Comparison of ENCODE assay signal across 17 cellular contexts in the genomic region with DNA sequence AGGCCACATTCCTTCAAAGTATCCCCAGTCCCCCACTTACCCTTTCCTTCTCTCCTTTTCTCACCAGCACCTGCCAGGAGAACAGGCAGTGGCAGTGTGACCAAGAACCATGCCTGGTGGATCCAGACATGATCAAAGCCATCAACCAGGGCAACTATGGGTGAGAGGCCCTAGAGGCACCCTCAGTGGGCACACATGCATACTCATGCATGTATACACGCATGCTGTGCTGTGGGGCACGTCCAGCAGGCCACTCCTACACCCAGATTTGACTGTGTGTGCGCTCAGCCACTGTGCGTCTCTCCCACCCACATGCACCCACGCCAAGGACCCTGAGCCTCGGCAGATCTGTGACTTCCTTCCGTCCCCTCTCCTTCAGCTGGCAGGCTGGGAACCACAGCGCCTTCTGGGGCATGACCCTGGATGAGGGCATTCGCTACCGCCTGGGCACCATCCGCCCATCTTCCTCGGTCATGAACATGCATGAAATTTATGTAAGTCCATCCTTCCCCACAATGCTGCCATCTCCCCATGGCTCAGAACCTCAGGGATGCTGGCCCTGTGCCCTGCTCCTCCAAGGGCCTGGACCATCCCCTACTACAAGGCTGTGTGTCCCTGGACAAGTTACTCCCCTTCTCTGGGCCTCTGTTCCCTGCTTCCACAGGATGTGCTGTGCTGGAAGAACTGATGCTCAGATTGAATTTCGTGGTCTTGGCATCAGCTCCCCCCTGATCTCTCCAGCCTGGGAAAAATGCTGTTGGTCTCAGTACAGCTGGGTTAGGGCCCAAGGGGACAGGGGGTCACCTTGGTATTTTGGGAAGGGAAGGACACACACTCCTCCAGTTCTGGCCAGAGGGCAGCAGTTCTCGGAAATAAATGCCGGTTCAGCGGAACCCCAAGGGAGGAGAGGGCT. TPM values are rescaled to one million over a fixed set of nuclear protein-coding genes. Genes with fewer than 3 reads are reported as not detected.
DNase-seq lines count a peak whose midpoint lies in the region; ATAC-seq and TF ChIP-seq lines count a peak whose summit lies in the region.
"Had no signal": no experiment of that assay in that cellular context is flagged by ENCODE, and none has a peak within 500 bp of the region (broad histone marks: within the 10 kb centered on the region; RNA-seq: fewer than 3 reads in every experiment).

No MANE protein-coding gene starts in this region.

- H3K4me1 ChIP-seq in PC-9 (replicated peaks; ENCODE audit: insufficient read depth) (peaks cover 95% of the 10 kb centered on the region), esophagus squamous epithelium (peaks cover 28 to 86% (median 52%) of the 10 kb centered on the region in 3 donors), mucosa of rectum (ENCODE audit: control insufficient read depth in 2 of 2, insufficient read depth in 2 of 2, low read length in 2 of 2) (peaks cover 32 to 57% of the 10 kb centered on the region in 2 donors), stomach smooth muscle (ENCODE audit: control insufficient read depth, insufficient read depth, low read length) (peaks cover 90% of the 10 kb centered on the region), Caco-2 (peaks cover 20% of the 10 kb centered on the region), mammary epithelial cell (ENCODE audit: insufficient read depth, low read length) (peaks cover 70% of the 10 kb centered on the region)

- H4K20me1 ChIP-seq in PC-9 (ENCODE audit: insufficient read depth) (peaks cover 15% of the 10 kb centered on the region), mammary epithelial cell (ENCODE audit: insufficient read depth, low read length) (peaks cover 2% of the 10 kb centered on the region)

- H3K9ac ChIP-seq in mucosa of rectum (ENCODE audit: low read depth in 1 of 2, low read length in 2 of 2) (peak overlapping the region; percentile 28 to 32), stomach smooth muscle (ENCODE audit: low read length in 2 of 2) (peak overlapping the region; percentile 50 to 75), mammary epithelial cell (ENCODE audit: insufficient read depth, low read length) (no peak overlapping the region)

- H3K4me3 Mint-ChIP-seq in Caco-2 (ENCODE audit: unreplicated experiment), result no peak overlapping the region
- no peak overlapping the region for H3K4me3 Mint-ChIP-seq in T-helper 2 cell treated with Interferon-gamma antibody and Interleukin-4, amounts not matched to agents 5 μg/mL and 100 μg/mL, for 36 hours
- H3K4me3 Mint-ChIP-seq: activated naive CD8-positive, alpha-beta T cell treated with anti-CD3 and anti-CD28 coated beads, Interleukin-2, amount 10 ng/mL, durations not matched to agents 7 days and 5 days had no signal

- no TSS peak for BruUV-seq in PC-9 (replicated peaks; lab: Mats Ljungman, UMichigan)
- no TSS peak for BruUV-seq in Caco-2 (replicated peaks; lab: Mats Ljungman, UMichigan)
- no TSS peak for BruUV-seq in mammary epithelial cell (replicated peaks; lab: Mats Ljungman, UMichigan)

- CTCF ChIA-PET in PC-9 (lab: Charles Lee) (no interaction called here), Caco-2 (lab: Charles Lee) (no interaction called here), mammary epithelial cell (lab: Charles Lee; ENCODE audit: low non-redundant PET) (no interaction called here)

- H3K27me3 ChIP-seq in PC-9 (ENCODE audit: insufficient read depth, low read depth), result no peaks in the 10 kb centered on the region
- peaks cover 0 to 4% (median 0%) of the 10 kb centered on the region in 4 donors for H3K27me3 ChIP-seq in esophagus squamous epithelium
- H3K27me3 ChIP-seq in mucosa of rectum (ENCODE audit: control insufficient read depth in 2 of 2, insufficient read depth in 2 of 2, low read length in 2 of 2), result no peaks in the 10 kb centered on the region
- H3K27me3 ChIP-seq in stomach smooth muscle (ENCODE audit: control insufficient read depth in 1 of 2, insufficient read depth in 2 of 2, low read length in 2 of 2), result no peaks in the 10 kb centered on the region
- no peaks in the 10 kb centered on the region for H3K27me3 ChIP-seq in Caco-2 (replicated peaks; ENCODE audit: control insufficient read depth, insufficient read depth, low read length)
- H3K27me3 ChIP-seq in mammary epithelial cell (ENCODE audit: insufficient read depth, low read length), result no peaks in the 10 kb centered on the region
- H3K27me3 ChIP-seq: Peyer's patch had no signal

- intact Hi-C loops in PC-9 (cut with micrococcal nuclease; ENCODE audit: unreplicated experiment) (no loop called here), esophagus squamous epithelium (cut with DNase I) (no loop called here), Caco-2 (cut with micrococcal nuclease; ENCODE audit: unreplicated experiment) (no loop called here), mammary epithelial cell (cut with micrococcal nuclease) (no loop called here)

- H3K9me3 ChIP-seq in PC-9 (ENCODE audit: insufficient read depth, low read depth) (no peaks in the 10 kb centered on the region), esophagus squamous epithelium (no peaks in the 10 kb centered on the region), mucosa of rectum (ENCODE audit: control insufficient read depth in 2 of 2, low read length in 2 of 2) (no peaks in the 10 kb centered on the region), stomach smooth muscle (ENCODE audit: control insufficient read depth in 2 of 2, low read length in 2 of 2) (no peaks in the 10 kb centered on the region), Caco-2 (no peaks in the 10 kb centered on the region), mammary epithelial cell (replicated peaks; ENCODE audit: insufficient read depth, low read length) (no peaks in the 10 kb centered on the region)
- H3K9me3 ChIP-seq: Peyer's patch had no signal

- no peaks in the 10 kb centered on the region for H3K27me3 Mint-ChIP-seq in Caco-2 (ENCODE audit: insufficient read depth, unreplicated experiment)
- H3K27me3 Mint-ChIP-seq in T-helper 2 cell treated with Interferon-gamma antibody and Interleukin-4, amounts not matched to agents 5 μg/mL and 100 μg/mL, for 36 hours (ENCODE audit: low read depth), result peaks cover 2% of the 10 kb centered on the region

- H3K79me2 ChIP-seq in PC-9 (ENCODE audit: low read depth) (peaks cover 84% of the 10 kb centered on the region), mammary epithelial cell (ENCODE audit: insufficient read depth, low read length) (peaks cover 69% of the 10 kb centered on the region)

- H3K36me3 Mint-ChIP-seq in Caco-2 (ENCODE audit: insufficient read depth, unreplicated experiment), result peaks cover 57% of the 10 kb centered on the region
- no peaks in the 10 kb centered on the region for H3K36me3 Mint-ChIP-seq in T-helper 2 cell treated with Interferon-gamma antibody and Interleukin-4, amounts not matched to agents 5 μg/mL and 100 μg/mL, for 36 hours (ENCODE audit: low read depth)
- H3K36me3 Mint-ChIP-seq: activated naive CD8-positive, alpha-beta T cell treated with anti-CD3 and anti-CD28 coated beads, Interleukin-2, amount 10 ng/mL, durations not matched to agents 7 days and 5 days had no signal

- no peak for TF ChIP-seq POLR2A in esophagus squamous epithelium (IDR thresholded peaks at IDR 0.05)

- peak overlapping the region; percentile 4; the same call in 1 of the 2 replicates for H3K4me3 ChIP-seq in PC-9
- peak overlapping the region in 1 of 4 donors; percentile 16 for H3K4me3 ChIP-seq in esophagus squamous epithelium
- H3K4me3 ChIP-seq in mucosa of rectum (ENCODE audit: low read length in 2 of 2), result no peak overlapping the region
- peak overlapping the region; percentile 13 to 55 for H3K4me3 ChIP-seq in stomach smooth muscle (ENCODE audit: low read length in 2 of 2)
- H3K4me3 ChIP-seq in Caco-2 (ENCODE audit: low read depth, low read length), result no peak overlapping the region
- H3K4me3 ChIP-seq in mammary epithelial cell (replicated peaks in 1 of 3; ENCODE audit: insufficient read depth in 1 of 3, low read depth in 2 of 3, low read length in 3 of 3), result no peak overlapping the region
- H3K4me3 ChIP-seq: Peyer's patch had no signal

- H3K9me3 Mint-ChIP-seq in Caco-2 (ENCODE audit: unreplicated experiment), result no peaks in the 10 kb centered on the region
- no peaks in the 10 kb centered on the region for H3K9me3 Mint-ChIP-seq in T-helper 2 cell treated with Interferon-gamma antibody and Interleukin-4, amounts not matched to agents 5 μg/mL and 100 μg/mL, for 36 hours
- H3K9me3 Mint-ChIP-seq: activated naive CD8-positive, alpha-beta T cell treated with anti-CD3 and anti-CD28 coated beads, Interleukin-2, amount 10 ng/mL, durations not matched to agents 7 days and 5 days had no signal

- no peak overlapping the region for H3K27ac Mint-ChIP-seq in Caco-2 (ENCODE audit: unreplicated experiment)
- H3K27ac Mint-ChIP-seq in T-helper 2 cell treated with Interferon-gamma antibody and Interleukin-4, amounts not matched to agents 5 μg/mL and 100 μg/mL, for 36 hours, result no peak overlapping the region
- H3K27ac Mint-ChIP-seq: activated naive CD8-positive, alpha-beta T cell treated with anti-CD3 and anti-CD28 coated beads, Interleukin-2, amount 10 ng/mL, durations not matched to agents 7 days and 5 days had no signal

- DNase-seq in PC-9, result no peak
- no peak for DNase-seq in esophagus squamous epithelium (lab: John Stamatoyannopoulos, UW)
- DNase-seq in Caco-2, result no peak
- no peak for DNase-seq in mammary epithelial cell
- no peak for DNase-seq in T-helper 2 cell treated with Interferon-gamma antibody and Interleukin-4, amounts not matched to agents 5 μg/mL and 100 μg/mL, for 36 hours (ENCODE audit: low spot score)
- no peak for DNase-seq in stimulated activated naive CD8-positive, alpha-beta T cell treated with anti-CD3 and anti-CD28 coated beads, Interleukin-15, Interleukin-2, amounts not matched to agents 100 U/mL and 50 U/mL, for 24 hours
- DNase-seq: activated naive CD8-positive, alpha-beta T cell treated with anti-CD3 and anti-CD28 coated beads, Interleukin-2, amount 10 ng/mL, durations not matched to agents 7 days and 5 days; effector CD8-positive, alpha-beta T cell; GDM1; NCI-H226; Peyer's patch; small intestine; T1000 had no signal

- POLR2A ChIA-PET in PC-9 (lab: Charles Lee; ENCODE audit: unreplicated experiment) (interaction anchor here (1.1 kb wide), 1 partner anchor 10 kb away, joined by 3 read pairs; no protein-coding TSS in a partner anchor), Caco-2 (lab: Charles Lee) (no interaction called here)

- dilution Hi-C loops in mammary epithelial cell (cut with HindIII; ENCODE audit: low sequenced_read_pairs), result no loop called here

- H2AFZ ChIP-seq in PC-9 (no peak overlapping the region), mammary epithelial cell (ENCODE audit: low read depth, low read length) (no peak overlapping the region)

- peaks cover 27% of the 10 kb centered on the region for H3K4me1 Mint-ChIP-seq in Caco-2 (ENCODE audit: low read depth, unreplicated experiment)
- H3K4me1 Mint-ChIP-seq in T-helper 2 cell treated with Interferon-gamma antibody and Interleukin-4, amounts not matched to agents 5 μg/mL and 100 μg/mL, for 36 hours (ENCODE audit: low read depth), result no peaks in the 10 kb centered on the region
- H3K4me1 Mint-ChIP-seq: activated naive CD8-positive, alpha-beta T cell treated with anti-CD3 and anti-CD28 coated beads, Interleukin-2, amount 10 ng/mL, durations not matched to agents 7 days and 5 days had no signal

- peak overlapping the region; percentile 81 for H3K27ac ChIP-seq in PC-9
- peak overlapping the region; percentile 53 to 90 (median 86) for H3K27ac ChIP-seq in esophagus squamous epithelium
- H3K27ac ChIP-seq in mucosa of rectum (ENCODE audit: low read depth in 2 of 2, low read length in 2 of 2), result peak overlapping the region; percentile 9 to 20
- H3K27ac ChIP-seq in stomach smooth muscle (ENCODE audit: low read length), result peak overlapping the region; percentile 99
- H3K27ac ChIP-seq in mammary epithelial cell (ENCODE audit: insufficient read depth, low read depth, low read length), result no peak overlapping the region

- no peak for ATAC-seq in stimulated activated naive CD8-positive, alpha-beta T cell treated with anti-CD3 and anti-CD28 coated beads, Interleukin-15, Interleukin-2, amounts not matched to agents 100 U/mL and 50 U/mL, for 24 hours

- H3K9me2 ChIP-seq in PC-9 (ENCODE audit: insufficient read depth), result no peaks in the 10 kb centered on the region

- WGBS in esophagus squamous epithelium, 2 donors, result 64 to 68% methylated on average over 12 to 13 of the region's 16 CpGs
- WGBS in mammary epithelial cell (ENCODE audit: low coverage, missing lambda C conversion rate), result 84% methylated on average over 13 of the region's 16 CpGs

- in situ Hi-C loops in mammary epithelial cell (cut with MboI; ENCODE audit: low sequenced_read_pairs in 2 of 2), result no loop called here

- peaks cover 90% of the 10 kb centered on the region for H3F3A ChIP-seq in PC-9 (ENCODE audit: insufficient read depth, low read depth)

- H3K4me2 ChIP-seq in PC-9, result peak overlapping the region; percentile 90
- no peak overlapping the region for H3K4me2 ChIP-seq in mammary epithelial cell (ENCODE audit: insufficient read depth, low read depth, low read length)

- TF ChIP-seq CTCF in PC-9 (conservative IDR thresholded peaks at IDR 0.05) (no peak), esophagus squamous epithelium (IDR thresholded peaks at IDR 0.05) (no peak), Caco-2 (IDR thresholded peaks at IDR 0.05; ENCODE audit: insufficient read depth in 1 of 2, low read depth in 1 of 2, low read length in 1 of 2, severe bottlenecking in 1 of 2, unreplicated experiment in 1 of 2) (no peak), mammary epithelial cell (conservative IDR thresholded peaks at IDR 0.05 in 1 of 2, IDR thresholded peaks at IDR 0.05 in 1 of 2; ENCODE audit: extremely low read depth in 1 of 2, insufficient read depth in 1 of 2, low read depth in 1 of 2, low read length in 2 of 2) (no peak)

- H3K36me3 ChIP-seq in PC-9 (ENCODE audit: low read depth) (peaks cover 63% of the 10 kb centered on the region), esophagus squamous epithelium (peaks cover 0 to 41% (median 0%) of the 10 kb centered on the region in 3 donors), mucosa of rectum (ENCODE audit: control insufficient read depth in 2 of 2, insufficient read depth in 2 of 2, low read length in 2 of 2) (peaks cover 24 to 35% of the 10 kb centered on the region in 2 donors), stomach smooth muscle (ENCODE audit: control insufficient read depth in 2 of 2, insufficient read depth in 2 of 2, low read length in 2 of 2) (peaks cover 21 to 24% of the 10 kb centered on the region in 2 donors), Caco-2 (ENCODE audit: control insufficient read depth, insufficient read depth, low read length) (no peaks in the 10 kb centered on the region), mammary epithelial cell (ENCODE audit: insufficient read depth, low read length) (peaks cover 39% of the 10 kb centered on the region)

RNA-seq across cellular contexts. Expression of gene TINAGL1, which starts 7.0 kb away (rescaled TPM):
- total RNA-seq in PC-9 (2021), result 162 and 191 TPM in 2 replicates
- 10 to 100 TPM; 24.5 to 56.4 (median 44.6) TPM for total RNA-seq in esophagus squamous epithelium
- 89.3 and 101 TPM in 2 replicates for total RNA-seq in Caco-2 (2022)
- total RNA-seq in mammary epithelial cell, result 100 to 1,000 TPM; 433 to 840 TPM
- 578 TPM for polyA plus RNA-seq in mammary epithelial cell
- polyA minus RNA-seq in mammary epithelial cell, result 360 TPM
- total RNA-seq: activated naive CD8-positive, alpha-beta T cell treated with anti-CD3 and anti-CD28 coated beads, Interleukin-2, amount 10 ng/mL, durations not matched to agents 7 days and 5 days; mononuclear cell had no signal

RNA-seq across cellular contexts. Expression of gene HCRTR1, which starts 34.2 kb away (rescaled TPM):
- total RNA-seq in PC-9 (2021) (not detected in 2 replicates), esophagus squamous epithelium (under 1 TPM in 1 of 4 donors, not detected in 3; 0.22 TPM), Caco-2 (2022) (not detected in 2 replicates), mammary epithelial cell (not detected)
- not detected for polyA plus RNA-seq in mammary epithelial cell
- not detected for polyA minus RNA-seq in mammary epithelial cell
- total RNA-seq: activated naive CD8-positive, alpha-beta T cell treated with anti-CD3 and anti-CD28 coated beads, Interleukin-2, amount 10 ng/mL, durations not matched to agents 7 days and 5 days; mononuclear cell; Peyer's patch had no signal
- polyA plus RNA-seq: BJ had no signal

Comparison
In these comparisons a context has a peak if more than half of its experiments do, and no peak if none do; other contexts are left out.
1. H3K4me3 ChIP-seq: peak in PC-9 (single experiment) and stomach smooth muscle (2 of 2); none in mucosa of rectum (0 of 2), Caco-2 (single experiment) and mammary epithelial cell (0 of 3).